Comparison of ENCODE assay signal across 1 cellular context in genomic region chr10:110310741-110311140, GRCh38.
TF ChIP-seq lines count a peak whose summit lies in the region.

No MANE protein-coding gene starts in this region.

TF ChIP-seq in HCT116, 20 proteins besides CTCF, POLR2A, EP300 and RAD21:
- no peak for TF ChIP-seq EZH2 (IDR thresholded peaks at IDR 0.05)
- TF ChIP-seq TCF7L2 (IDR thresholded peaks at IDR 0.05; ENCODE audit: borderline replicate concordance, extremely low read depth, insufficient read depth, insufficient read length), result peak; percentile 37
